In genomic region chr12:25960176-25960575, GRCh38 we compare ENCODE assay signal across 9 cellular contexts. TPM values are rescaled to one million over a fixed set of nuclear protein-coding genes. Genes with fewer than 3 reads are reported as not detected.
DNase-seq lines count a peak whose midpoint lies in the region; ATAC-seq lines count a peak whose summit lies in the region.
"Had no signal": no experiment of that assay in that cellular context is flagged by ENCODE, and none has a peak within 500 bp of the region (broad histone marks: within the 10 kb centered on the region; RNA-seq: fewer than 3 reads in every experiment).

No MANE protein-coding gene starts in this region.

- H3K27ac ChIP-seq in muscle layer of duodenum (ENCODE audit: low read length) = peak overlapping the region; percentile 93
- H3K27ac ChIP-seq: SK-N-MC had no signal

- H3K27me3 ChIP-seq in NT2/D1 (ENCODE audit: insufficient read depth, insufficient read length) = no peaks in the 10 kb centered on the region
- no peaks in the 10 kb centered on the region for H3K27me3 ChIP-seq in muscle layer of duodenum (ENCODE audit: low read depth, low read length)

- ATAC-seq in HG02840 (IDR thresholded peaks at IDR 0.05; ENCODE audit: low FRiP score, unreplicated experiment) (no peak), GM21381 (IDR thresholded peaks at IDR 0.05; ENCODE audit: unreplicated experiment) (no peak)

- peak overlapping the region; percentile 93 for H3K9ac ChIP-seq in NT2/D1 (ENCODE audit: insufficient read length, low read depth)

- H3K36me3 ChIP-seq in NT2/D1 (ENCODE audit: insufficient read depth, insufficient read length, low read length) = peaks cover 17% of the 10 kb centered on the region
- H3K36me3 ChIP-seq in muscle layer of duodenum (ENCODE audit: control insufficient read depth in 1 of 2, insufficient read depth in 2 of 2, low read length in 2 of 2) = peaks cover 0 to 12% of the 10 kb centered on the region in 2 donors

- DNase-seq in G401 (ENCODE audit: low spot score) (peak; percentile 73), NT2/D1 (ENCODE audit: low read depth, low spot score) (no peak), dermis blood vessel endothelial cell (peak; percentile 55), AML-193 (lab: John Stamatoyannopoulos, UW) (no peak)
- no peak for DNase-seq in activated effector memory CD4-positive, alpha-beta T cell treated with Interleukin-2 at 50 U/mL for 16 hours

- H3K4me3 ChIP-seq in NT2/D1 (ENCODE audit: insufficient read length, low read depth) = peak overlapping the region; percentile 89
- H3K4me3 ChIP-seq in muscle layer of duodenum (ENCODE audit: low read depth in 1 of 2, low read length in 2 of 2) = peak overlapping the region; percentile 82 to 84

- in situ Hi-C loops in G401 (cut with HindIII; ENCODE audit: low sequenced_read_pairs) = no loop called here

- H3K4me1 ChIP-seq in NT2/D1 (ENCODE audit: insufficient read depth, insufficient read length) (peaks cover 3% of the 10 kb centered on the region), muscle layer of duodenum (ENCODE audit: control insufficient read depth in 1 of 2, insufficient read depth in 2 of 2, low read length in 2 of 2) (peaks cover 0 to 35% of the 10 kb centered on the region in 2 donors)

- peaks cover 25% of the 10 kb centered on the region for H3K9me3 ChIP-seq in NT2/D1 (ENCODE audit: insufficient read depth, low read length)
- no peaks in the 10 kb centered on the region for H3K9me3 ChIP-seq in muscle layer of duodenum (ENCODE audit: control insufficient read depth in 1 of 2, low read length in 2 of 2)

RNA-seq across cellular contexts. Expression of gene RASSF8, which starts 1.7 kb away (rescaled TPM):
- 10.0 and 13.7 TPM in 2 replicates for total RNA-seq in G401 (2014; rRNA removed; shearing (Covaris generic))
- total RNA-seq in dermis blood vessel endothelial cell = 84.7 and 98.0 TPM in 2 replicates

Comparison
In these comparisons a context has a peak if more than half of its experiments do, and no peak if none do; other contexts are left out.
1. DNase-seq: peak in G401 (single experiment) and dermis blood vessel endothelial cell (single experiment); none in NT2/D1 (single experiment), AML-193 (0 of 2) and activated effector memory CD4-positive, alpha-beta T cell treated with Interleukin-2 at 50 U/mL for 16 hours (single experiment).